In genomic region chr13:58953638-58954037, GRCh38 we compare ENCODE assay signal across 10 cellular contexts.
DNase-seq lines count a peak whose midpoint lies in the region; ATAC-seq and TF ChIP-seq lines count a peak whose summit lies in the region.
"Had no signal": no experiment of that assay in that cellular context is flagged by ENCODE, and none has a peak within 500 bp of the region (broad histone marks: within the 10 kb centered on the region; RNA-seq: fewer than 3 reads in every experiment).

No MANE protein-coding gene starts in this region.

- H3K27ac ChIP-seq in BLaER1 treated with 17β-estradiol and CSF1 and Interleukin-3, amounts not matched to agents 10 nM and 100 nM: 0 out of 22 replicates have a peak overlapping the region, but pooled peaks of 1 of the 11 experiments have one; percentile 16
- no peak overlapping the region for H3K27ac ChIP-seq in WERI-Rb-1
- no peak overlapping the region for H3K27ac ChIP-seq in spleen
- H3K27ac ChIP-seq: HL-60, neutrophil had no signal

- H3K27ac Mint-ChIP-seq in T-helper 17 cell: no peak overlapping the region

- DNase-seq in NOMO-1 treated with DMSO at 0.1 percent for 48 hours (lab: John Stamatoyannopoulos, UW; ENCODE audit: unreplicated experiment) (peak; percentile 96), WERI-Rb-1 (no peak), T-helper 17 cell (no peak), NCI-H146 treated with DMSO at 0.1 percent for 48 hours (lab: John Stamatoyannopoulos, UW; ENCODE audit: unreplicated experiment) (no peak), spleen (no peak)

- no peaks in the 10 kb centered on the region for H3K36me3 Mint-ChIP-seq in T-helper 17 cell (ENCODE audit: low read depth)

- TF ChIP-seq POLR2A in spleen (IDR thresholded peaks at IDR 0.05): no peak

- no peaks in the 10 kb centered on the region for H3K36me3 ChIP-seq in BLaER1 treated with 17β-estradiol and CSF1 and Interleukin-3, amounts not matched to agents 10 nM and 100 nM
- no peaks in the 10 kb centered on the region for H3K36me3 ChIP-seq in WERI-Rb-1
- H3K36me3 ChIP-seq in spleen: no peaks in the 10 kb centered on the region
- H3K36me3 ChIP-seq: neutrophil had no signal

- H3K27me3 ChIP-seq in BLaER1 treated with 17β-estradiol and CSF1 and Interleukin-3, amounts not matched to agents 10 nM and 100 nM: peaks cover 0 to 13% (median 0%) of the 10 kb centered on the region in 11 experiments; a peak in 6 of 22 replicates
- H3K27me3 ChIP-seq in WERI-Rb-1 (ENCODE audit: insufficient read depth, low read depth, severe bottlenecking): no peaks in the 10 kb centered on the region
- H3K27me3 ChIP-seq in spleen (replicated peaks in 1 of 7): no peaks in the 10 kb centered on the region
- H3K27me3 ChIP-seq: neutrophil had no signal

- H3K27me3 Mint-ChIP-seq in T-helper 17 cell: no peaks in the 10 kb centered on the region

- WGBS in spleen, 5 donors: 3 to 11% (median 5%) methylated on average over 1 of the region's 1 CpG

- TF ChIP-seq CTCF in WERI-Rb-1 (IDR thresholded peaks at IDR 0.05; ENCODE audit: low read depth, low read length) (no peak), spleen (IDR thresholded peaks at IDR 0.05 in 8 of 11, conservative IDR thresholded peaks at IDR 0.05 in 3 of 11) (no peak)

- H3K4me1 Mint-ChIP-seq in T-helper 17 cell: no peaks in the 10 kb centered on the region

- peak; percentile 92 for ATAC-seq in GM19438 (IDR thresholded peaks at IDR 0.05; ENCODE audit: low read depth, unreplicated experiment)
- peak; percentile 74 for ATAC-seq in HG03060 (IDR thresholded peaks at IDR 0.05; ENCODE audit: low read depth, unreplicated experiment)
- no peak for ATAC-seq in T-helper 17 cell

- no peak overlapping the region for H3K9ac ChIP-seq in BLaER1 treated with 17β-estradiol and CSF1 and Interleukin-3, amounts not matched to agents 10 nM and 100 nM

- H3K4me1 ChIP-seq in BLaER1 treated with 17β-estradiol and CSF1 and Interleukin-3, amounts not matched to agents 10 nM and 100 nM: peaks cover 8 to 39% (median 24%) of the 10 kb centered on the region in 10 experiments
- no peaks in the 10 kb centered on the region for H3K4me1 ChIP-seq in spleen

- intact Hi-C loops in spleen (cut with DNase I; ENCODE audit: low total_unique reads): no loop called here

- H4K20me1 ChIP-seq in BLaER1 treated with 17β-estradiol and CSF1 and Interleukin-3, amounts not matched to agents 10 nM and 100 nM: no peaks in the 10 kb centered on the region

- no peak overlapping the region for H3K4me3 Mint-ChIP-seq in T-helper 17 cell

- no peak overlapping the region for H3K4me3 ChIP-seq in BLaER1 treated with 17β-estradiol and CSF1 and Interleukin-3, amounts not matched to agents 10 nM and 100 nM
- H3K4me3 ChIP-seq in WERI-Rb-1 (ENCODE audit: low read depth, low read length): no peak overlapping the region
- no peak overlapping the region for H3K4me3 ChIP-seq in spleen

- H3K9me3 ChIP-seq in BLaER1 treated with 17β-estradiol and CSF1 and Interleukin-3, amounts not matched to agents 10 nM and 100 nM (replicated peaks in 1 of 11): peaks cover 34 to 50% (median 39%) of the 10 kb centered on the region in 11 experiments
- H3K9me3 ChIP-seq in WERI-Rb-1 (ENCODE audit: severe bottlenecking) (no peaks in the 10 kb centered on the region), T-helper 17 cell (ENCODE audit: control insufficient read depth, low read length, poor library complexity, severe bottlenecking) (no peaks in the 10 kb centered on the region), spleen (peaks cover 0 to 33% (median 23%) of the 10 kb centered on the region in 8 donors)

- peak overlapping the region; percentile 21 to 75 (median 50); a peak in 18 of 22 replicates for H3K4me2 ChIP-seq in BLaER1 treated with 17β-estradiol and CSF1 and Interleukin-3, amounts not matched to agents 10 nM and 100 nM
